ENCODE assay signal across 1 cellular context in genomic region chr3:49013738-49014660, GRCh38.
A peak's percentile ranks its signal among the peaks of the same experiment; 100 is the strongest.
TF ChIP-seq lines count a peak whose summit lies in the region.

No MANE protein-coding gene starts in this region.

TF ChIP-seq in H1, 55 proteins besides CTCF, POLR2A, EP300 and RAD21:
- TF ChIP-seq JUN (IDR thresholded peaks at IDR 0.05; ENCODE audit: low read depth, low read length) (no peak), SIN3A (conservative IDR thresholded peaks at IDR 0.05 in 1 of 2, IDR thresholded peaks at IDR 0.05 in 1 of 2; ENCODE audit: low read depth in 1 of 2, low read length in 2 of 2) (peak; percentile 42 to 73; a peak in 2 of 4 replicates), MAX (IDR thresholded peaks at IDR 0.05) (peak; percentile 58; the same call in 1 of the 2 replicates), CREB1 (IDR thresholded peaks at IDR 0.05) (peak; percentile 65), GABPA (IDR thresholded peaks at IDR 0.05; ENCODE audit: borderline replicate concordance, insufficient read depth, low read length) (peak; percentile 43; the same call in 1 of the 2 replicates), POLR2AphosphoS5 (IDR thresholded peaks at IDR 0.05; ENCODE audit: low read depth, low read length) (peak; percentile 50), RNF2 (IDR thresholded peaks at IDR 0.05; ENCODE audit: borderline replicate concordance, low read depth, low read length, missing control alignments, poor library complexity, severe bottlenecking) (no peak), EZH2 (IDR thresholded peaks at IDR 0.05; ENCODE audit: low read depth, low read length, severe bottlenecking) (no peak), SP4 (IDR thresholded peaks at IDR 0.05; ENCODE audit: low read length) (no peak)
